Comparison of ENCODE assay signal across 14 cellular contexts in the genomic region with DNA sequence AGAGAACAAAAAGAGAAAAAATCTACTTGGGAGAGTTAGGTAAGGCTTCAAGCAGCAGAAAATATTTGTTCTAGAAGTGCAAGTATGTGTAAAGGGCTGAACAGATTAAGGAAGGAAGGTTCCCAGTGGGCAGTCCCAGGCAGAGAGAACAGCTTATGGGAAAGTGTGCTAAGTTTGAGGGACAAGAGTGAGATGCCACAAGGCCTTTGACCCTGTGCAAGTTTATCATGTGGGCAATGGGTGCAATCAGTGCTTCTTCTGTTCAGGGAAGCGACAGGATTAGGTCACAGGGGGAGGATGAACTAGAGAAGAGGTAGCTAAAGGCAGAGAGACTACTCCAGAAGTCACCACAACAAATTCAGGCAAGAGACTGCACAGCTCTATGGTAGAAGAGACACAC. TPM values are rescaled to one million over a fixed set of nuclear protein-coding genes. Genes with fewer than 3 reads are reported as not detected.
DNase-seq lines count a peak whose midpoint lies in the region; TF ChIP-seq lines count a peak whose summit lies in the region.
"Had no signal": no experiment of that assay in that cellular context is flagged by ENCODE, and none has a peak within 500 bp of the region (broad histone marks: within the 10 kb centered on the region; RNA-seq: fewer than 3 reads in every experiment).

No MANE protein-coding gene starts in this region.

- no peaks in the 10 kb centered on the region; the same call in 1 of the 2 replicates for H3K27me3 ChIP-seq in Karpas-422 (ENCODE audit: low read length)

- H3K9me3 Mint-ChIP-seq in CD14-positive monocyte (peaks cover 0 to 3% (median 0%) of the 10 kb centered on the region in 7 donors), chondrocyte (ENCODE audit: low read depth) (no peaks in the 10 kb centered on the region), nephron (no peaks in the 10 kb centered on the region)

- H3K9ac ChIP-seq in Karpas-422 (ENCODE audit: low read length): no peak overlapping the region

- H3K4me3 ChIP-seq in Karpas-422 (ENCODE audit: low read length): no peak overlapping the region
- H3K4me3 ChIP-seq in OCI-LY7 (ENCODE audit: low read depth, low read length, poor library complexity, severe bottlenecking): no peak overlapping the region
- H3K4me3 ChIP-seq: HAP-1 had no signal

- H3K4me3 Mint-ChIP-seq in CD14-positive monocyte: peak overlapping the region; percentile 6 to 13
- H3K4me3 Mint-ChIP-seq in chondrocyte (ENCODE audit: unreplicated experiment): no peak overlapping the region
- no peak overlapping the region for H3K4me3 Mint-ChIP-seq in nephron

- peak overlapping the region; percentile 31 for H3K4me2 ChIP-seq in Karpas-422 (ENCODE audit: low read depth, low read length, poor library complexity, severe bottlenecking)
- H3K4me2 ChIP-seq in OCI-LY7 (ENCODE audit: low read length): no peak overlapping the region

- H3K36me3 Mint-ChIP-seq in CD14-positive monocyte: peaks cover 0 to 1% of the 10 kb centered on the region in 2 donors
- peaks cover 2% of the 10 kb centered on the region for H3K36me3 Mint-ChIP-seq in chondrocyte (ENCODE audit: low read depth)
- H3K36me3 Mint-ChIP-seq in nephron (ENCODE audit: low read depth): peaks cover 6% of the 10 kb centered on the region

- POLR2A ChIA-PET in OCI-LY7 (lab: Charles Lee): interaction anchor here (0.5 to 13.3 kb wide), 6 partner anchors 8 to 383 kb away, joined by 3 to 158 read pairs (median 4); no protein-coding TSS in a partner anchor

- intact Hi-C loops in CD14-positive monocyte (cut with micrococcal nuclease) (loop anchor here in 1 of 2 donors (10.0 kb wide), 1 partner anchor 626 kb away; no protein-coding TSS in a partner anchor), OCI-LY7 (cut with micrococcal nuclease; ENCODE audit: unreplicated experiment) (no loop called here)

- H3K27ac Mint-ChIP-seq in CD14-positive monocyte (peak overlapping the region; percentile 80 to 97 (median 90)), chondrocyte (ENCODE audit: unreplicated experiment) (peak overlapping the region; percentile 90), nephron (peak overlapping the region; percentile 35 to 58 (median 52))

- H3K36me3 ChIP-seq in Karpas-422 (ENCODE audit: insufficient read depth, low read length) (no peaks in the 10 kb centered on the region), OCI-LY7 (ENCODE audit: insufficient read depth, low read length) (no peaks in the 10 kb centered on the region)
- H3K36me3 ChIP-seq: HAP-1 had no signal

- H3K79me2 ChIP-seq in Karpas-422 (ENCODE audit: low read length) (0 out of 2 replicates have a peak, but pooled peaks cover 2% of the 10 kb centered on the region), OCI-LY7 (ENCODE audit: insufficient read depth, low read depth, low read length) (peaks cover 9% of the 10 kb centered on the region; the same call in 1 of the 2 replicates)

- peak; percentile 53 for DNase-seq in CD14-positive monocyte (ENCODE audit: low spot score)
- DNase-seq in Karpas-422: no peak
- no peak for DNase-seq in chondrocyte (ENCODE audit: low spot score)
- no peak for DNase-seq in NCI-H345 (lab: John Stamatoyannopoulos, UW)
- DNase-seq in OCI-LY7 (ENCODE audit: low spot score): no peak
- no peak for DNase-seq in activated gamma-delta T cell treated with Interleukin-2 at 50 U/mL for 16 hours
- DNase-seq in cortex of kidney (lab: John Stamatoyannopoulos, UW): no peak
- DNase-seq: aorta; hypothalamus; NCI-H2171; stimulated activated CD4-positive, alpha-beta T cell treated with anti-CD3 and anti-CD28 coated beads, Interleukin-2, amount 100 ng/mL, for 24 hours had no signal

- TF ChIP-seq CTCF in CD14-positive monocyte (IDR thresholded peaks at IDR 0.05) (no peak), chondrocyte (IDR thresholded peaks at IDR 0.05) (no peak), nephron (IDR thresholded peaks at IDR 0.05; ENCODE audit: unreplicated experiment in 3 of 3) (no peak), OCI-LY7 (conservative IDR thresholded peaks at IDR 0.05; ENCODE audit: low read length) (no peak)

- H4K20me1 ChIP-seq in Karpas-422 (ENCODE audit: insufficient read depth, low read depth, low read length) (peaks cover 12% of the 10 kb centered on the region), OCI-LY7 (ENCODE audit: insufficient read depth, low read length) (no peaks in the 10 kb centered on the region)

- H3K27ac ChIP-seq in Karpas-422 (ENCODE audit: low read length) (no peak overlapping the region), OCI-LY7 (ENCODE audit: low read depth, low read length, poor library complexity, severe bottlenecking) (no peak overlapping the region)
- H3K27ac ChIP-seq: C4-2B had no signal

- H2AFZ ChIP-seq in Karpas-422 (ENCODE audit: low read length) (no peak overlapping the region), OCI-LY7 (ENCODE audit: low read length) (no peak overlapping the region)

- BruUV-seq in OCI-LY7 (replicated peaks; lab: Mats Ljungman, UMichigan): no TSS peak

- H3K9me2 ChIP-seq in Karpas-422 (replicated peaks; ENCODE audit: insufficient read depth, low read length) (no peaks in the 10 kb centered on the region), OCI-LY7 (ENCODE audit: insufficient read depth, low read length) (no peaks in the 10 kb centered on the region)

- H3K4me1 Mint-ChIP-seq in CD14-positive monocyte (peaks cover 68% of the 10 kb centered on the region), chondrocyte (ENCODE audit: low read depth) (peaks cover 60% of the 10 kb centered on the region), nephron (peaks cover 51% of the 10 kb centered on the region)

- CTCF ChIA-PET in OCI-LY7 (lab: Charles Lee; ENCODE audit: unreplicated experiment): interaction anchor here (1.2 kb wide), 1 partner anchor 11 kb away, joined by 3 read pairs; no protein-coding TSS in a partner anchor

- H3K4me1 ChIP-seq in Karpas-422 (ENCODE audit: low read length) (peaks cover 53% of the 10 kb centered on the region), OCI-LY7 (ENCODE audit: insufficient read depth, low read length, poor library complexity, severe bottlenecking) (peaks cover 29% of the 10 kb centered on the region)

- H3K27me3 Mint-ChIP-seq in CD14-positive monocyte (ENCODE audit: low read depth in 3 of 3) (peaks cover 0 to 5% (median 0%) of the 10 kb centered on the region in 3 donors), chondrocyte (ENCODE audit: low read depth) (no peaks in the 10 kb centered on the region), nephron (ENCODE audit: low read depth) (no peaks in the 10 kb centered on the region)

- H3K9me3 ChIP-seq in Karpas-422 (ENCODE audit: low read length) (no peaks in the 10 kb centered on the region), OCI-LY7 (ENCODE audit: low read length) (no peaks in the 10 kb centered on the region)
- H3K9me3 ChIP-seq: HAP-1 had no signal

RNA-seq across cellular contexts. Expression of gene LPIN2, which starts 44.4 kb away (rescaled TPM):
- polyA plus RNA-seq in CD14-positive monocyte: 10 to 100 TPM in 1 of 2 donors, 1 to 10 TPM in 1; 9.3 to 10.3 TPM
- total RNA-seq in Karpas-422 (2014; rRNA removed; shearing (Covaris generic); ENCODE audit: low replicate concordance): 8.5 and 13.7 TPM in 2 replicates
- total RNA-seq in chondrocyte: 30.3 to 38.7 TPM (median 38.6 TPM) in 3 replicates
- total RNA-seq in OCI-LY7 (2014; rRNA removed; shearing (Covaris generic)): 18.7 and 20.1 TPM in 2 replicates
- 16.9 and 18.9 TPM in 2 replicates for total RNA-seq in OCI-LY7 (2022)

Comparison
In these comparisons a context has a peak if more than half of its experiments do, and no peak if none do; other contexts are left out.
1. H3K4me3 Mint-ChIP-seq: peak in CD14-positive monocyte (2 of 2); none in chondrocyte (single experiment) and nephron (0 of 3).
2. Peak in every context shown above with its lines, with median percentiles within 50 percentile points of each other: H3K27ac Mint-ChIP-seq.